8 cellular contexts compared by ENCODE assay signal in genomic region chr1:202860744-202861419, GRCh38. TPM values are rescaled to one million over a fixed set of nuclear protein-coding genes. Genes with fewer than 3 reads are reported as not detected.
DNase-seq lines count a peak whose midpoint lies in the region; ATAC-seq and TF ChIP-seq lines count a peak whose summit lies in the region.

No MANE protein-coding gene starts in this region.

- peak overlapping the region; percentile 64 for H3K9ac ChIP-seq in neural cell (ENCODE audit: low read length)

- H3K9me3 Mint-ChIP-seq in Caco-2 (ENCODE audit: unreplicated experiment): no peaks in the 10 kb centered on the region

- H3K36me3 ChIP-seq in Caco-2 (ENCODE audit: control insufficient read depth, insufficient read depth, low read length) (peaks cover 4% of the 10 kb centered on the region), neural cell (ENCODE audit: insufficient read depth, low read length) (no peaks in the 10 kb centered on the region), upper lobe of left lung (no peaks in the 10 kb centered on the region)

- peak overlapping the region; percentile 57 for H3K4me2 ChIP-seq in neural cell (ENCODE audit: low read length)

- peaks cover 44% of the 10 kb centered on the region for H3K4me1 Mint-ChIP-seq in Caco-2 (ENCODE audit: low read depth, unreplicated experiment)

- H4K20me1 ChIP-seq in neural cell (ENCODE audit: insufficient read depth): no peaks in the 10 kb centered on the region

- no TSS peak for BruUV-seq in Caco-2 (replicated peaks; lab: Mats Ljungman, UMichigan)

- TF ChIP-seq CTCF in Caco-2 (IDR thresholded peaks at IDR 0.05; ENCODE audit: insufficient read depth in 1 of 2, low read depth in 1 of 2, low read length in 1 of 2, severe bottlenecking in 1 of 2, unreplicated experiment in 1 of 2) (no peak), fibroblast of pulmonary artery (IDR thresholded peaks at IDR 0.05; ENCODE audit: low read length, missing control alignments) (no peak), neural cell (IDR thresholded peaks at IDR 0.05; ENCODE audit: poor library complexity, severe bottlenecking) (peak; percentile 24), upper lobe of left lung (IDR thresholded peaks at IDR 0.05) (no peak)

- ATAC-seq in upper lobe of left lung (ENCODE audit: low FRiP score in 2 of 2): peak; percentile 67 to 89

- H3K79me2 ChIP-seq in neural cell (replicated peaks; ENCODE audit: insufficient read depth, low read length): no peaks in the 10 kb centered on the region

- no peak for TF ChIP-seq EP300 in neural cell (conservative IDR thresholded peaks at IDR 0.05; ENCODE audit: poor library complexity, severe bottlenecking)
- no peak for TF ChIP-seq EP300 in upper lobe of left lung (IDR thresholded peaks at IDR 0.05)

- no peaks in the 10 kb centered on the region for H3K27me3 Mint-ChIP-seq in Caco-2 (ENCODE audit: insufficient read depth, unreplicated experiment)

- peak overlapping the region; percentile 73 for H2AFZ ChIP-seq in neural cell (ENCODE audit: low read depth, low read length)

- no peak for TF ChIP-seq RAD21 in neural cell (conservative IDR thresholded peaks at IDR 0.05)

- no peak for TF ChIP-seq POLR2A in upper lobe of left lung (IDR thresholded peaks at IDR 0.05)

- 4% methylated on average over 31 of the region's 50 CpGs; no CpG with 5 or more reads in 1 of the 2 donors for WGBS in upper lobe of left lung, 2 donors

- H3K27me3 ChIP-seq in Caco-2 (replicated peaks; ENCODE audit: control insufficient read depth, insufficient read depth, low read length): no peaks in the 10 kb centered on the region
- peaks cover 15% of the 10 kb centered on the region for H3K27me3 ChIP-seq in neural cell (ENCODE audit: insufficient read depth, low read depth, low read length)
- no peaks in the 10 kb centered on the region for H3K27me3 ChIP-seq in upper lobe of left lung

- H3K9me3 ChIP-seq in Caco-2 (no peaks in the 10 kb centered on the region), neural cell (ENCODE audit: low read length) (no peaks in the 10 kb centered on the region), upper lobe of left lung (no peaks in the 10 kb centered on the region)

- peaks cover 54% of the 10 kb centered on the region for H3K36me3 Mint-ChIP-seq in Caco-2 (ENCODE audit: insufficient read depth, unreplicated experiment)

- POLR2A ChIA-PET in Caco-2 (lab: Charles Lee): interaction anchor here (0.5 to 2.4 kb wide), 17 partner anchors 8 to 513 kb away, joined by 3 to 15 read pairs (median 4); partner anchors contain the start of genes KDM5B, KLHL12, PCAT6 and PPFIA4

- H3K4me3 ChIP-seq in Caco-2 (ENCODE audit: low read depth, low read length) (peak overlapping the region; percentile 97), fibroblast of pulmonary artery (replicated peaks; ENCODE audit: low read depth, low read length) (peak overlapping the region; percentile 67), neural cell (ENCODE audit: low read length) (peak overlapping the region; percentile 91), upper lobe of left lung (peak overlapping the region; percentile 74 to 84 (median 78))

- CTCF ChIA-PET in Caco-2 (lab: Charles Lee): interaction anchor here (0.6 to 0.7 kb wide), 5 partner anchors 20 to 1214 kb away, joined by 3 to 5 read pairs (median 3); no protein-coding TSS in a partner anchor

- peaks cover 67% of the 10 kb centered on the region for H3K4me1 ChIP-seq in Caco-2
- peaks cover 10 to 27% (median 19%) of the 10 kb centered on the region in 4 donors for H3K4me1 ChIP-seq in upper lobe of left lung

- peak overlapping the region; percentile 95 for H3K27ac Mint-ChIP-seq in Caco-2 (ENCODE audit: unreplicated experiment)

- H3K4me3 Mint-ChIP-seq in Caco-2 (ENCODE audit: unreplicated experiment): peak overlapping the region; percentile 97

- H3F3A ChIP-seq in neural cell (ENCODE audit: insufficient read depth, low read length, poor library complexity, severe bottlenecking): no peaks in the 10 kb centered on the region

- no peaks in the 10 kb centered on the region for H3K9me2 ChIP-seq in neural cell (ENCODE audit: insufficient read depth, low read length)

- H3K27ac ChIP-seq in neural cell (ENCODE audit: low read length) (peak overlapping the region; percentile 37), upper lobe of left lung (peak overlapping the region in 2 of 4 donors; percentile 76 to 77)

- DNase-seq in Caco-2 (peak; percentile 96 to 97), HCEC 1CT (peak; percentile 20), NCI-H2107 treated with DMSO at 0.1 percent for 48 hours (lab: John Stamatoyannopoulos, UW; ENCODE audit: unreplicated experiment) (peak; percentile 48), activated T-cell treated with anti-CD3 and anti-CD28 coated beads for 1 hour (ENCODE audit: low read depth) (peak; percentile 14), fibroblast of pulmonary artery (ENCODE audit: low read depth) (peak; percentile 30), upper lobe of left lung (peak; percentile 84 to 85), GF-D8 (lab: John Stamatoyannopoulos, UW) (no peak)

- intact Hi-C loops in Caco-2 (cut with micrococcal nuclease; ENCODE audit: unreplicated experiment): loop anchor here (1.0 to 5.0 kb wide), 6 partner anchors 28 to 136 kb away; partner anchors contain the start of genes ADIPOR1, KLHL12, PCAT6 and RABIF

TF ChIP-seq in neural cell, 6 proteins besides CTCF, POLR2A, EP300 and RAD21:
- TF ChIP-seq POLR2AphosphoS5 (IDR thresholded peaks at IDR 0.05) (no peak), REST (IDR thresholded peaks at IDR 0.05; ENCODE audit: borderline replicate concordance) (no peak), TAF1 (IDR thresholded peaks at IDR 0.05; ENCODE audit: low read depth) (peak; percentile 53), EZH2 (IDR thresholded peaks at IDR 0.05; ENCODE audit: borderline replicate concordance, insufficient read depth, low read length, poor library complexity, severe bottlenecking) (no peak), SMC3 (conservative IDR thresholded peaks at IDR 0.05; ENCODE audit: poor library complexity) (peak; percentile 12), MXI1 (conservative IDR thresholded peaks at IDR 0.05; ENCODE audit: poor library complexity, severe bottlenecking) (peak; percentile 49)

RNA-seq across cellular contexts. Expression of gene RABIF, which starts 28.1 kb away (rescaled TPM):
- total RNA-seq in Caco-2 (2022): 9.2 and 9.6 TPM in 2 replicates
- polyA plus RNA-seq in neural cell: 11.8 and 13.3 TPM in 2 replicates
- 17.3 and 17.8 TPM in 2 replicates for polyA minus RNA-seq in neural cell
- total RNA-seq in upper lobe of left lung: 10 to 100 TPM in 2 of 6 donors, 1 to 10 TPM in 4; 2.0 to 11.7 (median 7.9) TPM

RNA-seq across cellular contexts. Expression of gene PCAT6, which starts 50.1 kb away (rescaled TPM):
- total RNA-seq in Caco-2 (2022) (1.4 TPM in 1 of 2 replicates, not detected in the other), upper lobe of left lung (1 to 10 TPM in 3 of 6 donors, under 1 TPM in 1, not detected in 2; 0.86 to 3.8 (median 1.6) TPM)
- polyA plus RNA-seq in neural cell: 0.76 and 1.5 TPM in 2 replicates
- 1.0 TPM in 1 of 2 replicates, not detected in the other for polyA minus RNA-seq in neural cell

RNA-seq across cellular contexts. Expression of gene KDM5B, which starts 52.7 kb away (rescaled TPM):
- total RNA-seq in Caco-2 (2022): 62.7 and 67.5 TPM in 2 replicates
- 88.4 and 103 TPM in 2 replicates for polyA plus RNA-seq in neural cell
- polyA minus RNA-seq in neural cell: 451 and 492 TPM in 2 replicates
- 100 to 1,000 TPM in 1 of 6 donors, 10 to 100 TPM in 5; 42.2 to 102 (median 51.6) TPM for total RNA-seq in upper lobe of left lung
